20 cellular contexts compared by ENCODE assay signal in the genomic region with DNA sequence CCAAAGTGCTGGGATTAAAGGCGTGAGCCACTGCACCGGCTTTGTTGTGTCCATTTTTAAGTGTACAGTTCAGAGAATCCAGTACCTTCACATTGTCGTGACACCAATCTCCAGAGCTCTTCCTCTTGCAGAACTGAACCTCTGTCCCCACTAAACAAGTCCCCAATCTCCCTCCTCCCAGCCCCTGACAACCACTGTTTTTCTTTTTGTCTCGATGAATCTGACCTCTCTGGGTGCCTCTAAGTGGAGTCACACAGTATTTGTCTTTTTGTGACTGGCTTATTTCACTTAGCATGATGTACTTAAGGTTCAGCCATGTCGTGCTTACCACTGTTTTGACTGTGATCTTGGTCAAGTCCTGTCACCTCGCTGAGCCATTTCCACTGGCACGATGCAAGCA. TPM values are rescaled to one million over a fixed set of nuclear protein-coding genes. Genes with fewer than 3 reads are reported as not detected.
DNase-seq lines count a peak whose midpoint lies in the region; ATAC-seq and TF ChIP-seq lines count a peak whose summit lies in the region.
"Had no signal": no experiment of that assay in that cellular context is flagged by ENCODE, and none has a peak within 500 bp of the region (broad histone marks: within the 10 kb centered on the region; RNA-seq: fewer than 3 reads in every experiment).

No MANE protein-coding gene starts in this region.

- peaks cover 30% of the 10 kb centered on the region for H3K36me3 ChIP-seq in CD4-positive, CD25-positive, alpha-beta regulatory T cell (ENCODE audit: control insufficient read depth, insufficient read depth, low read length)
- H3K36me3 ChIP-seq in naive thymus-derived CD4-positive, alpha-beta T cell (ENCODE audit: control insufficient read depth in 2 of 3, insufficient read depth in 3 of 3, low read length in 3 of 3) = peaks cover 0 to 35% (median 6%) of the 10 kb centered on the region in 3 experiments
- H3K36me3 ChIP-seq in MG63 = peaks cover 37% of the 10 kb centered on the region

- POLR2A ChIA-PET in WTC11 (lab: Charles Lee) = no interaction called here
- POLR2A ChIA-PET in naive thymus-derived CD4-positive, alpha-beta T cell (lab: Charles Lee) = interaction anchor here (1.1 kb wide), 1 partner anchor 37 kb away, joined by 3 read pairs; no protein-coding TSS in a partner anchor

- peaks cover 0 to 1% (median 0%) of the 10 kb centered on the region in 7 donors for H3K9me3 Mint-ChIP-seq in CD4-positive, CD25-positive, alpha-beta regulatory T cell
- H3K9me3 Mint-ChIP-seq in Calu3 (ENCODE audit: low read depth, unreplicated experiment) (no peaks in the 10 kb centered on the region), WTC11 (no peaks in the 10 kb centered on the region)
- H3K9me3 Mint-ChIP-seq in naive thymus-derived CD4-positive, alpha-beta T cell = no peaks in the 10 kb centered on the region

- ATAC-seq in CD4-positive, CD25-positive, alpha-beta regulatory T cell (ENCODE audit: low read depth in 2 of 2) = no peak
- ATAC-seq in WTC11 = no peak
- ATAC-seq in naive thymus-derived CD4-positive, alpha-beta T cell = no peak
- ATAC-seq: gastroesophageal sphincter, lower lobe of right lung had no signal

- no peak overlapping the region for H3K27ac ChIP-seq in CD4-positive, CD25-positive, alpha-beta regulatory T cell (ENCODE audit: insufficient read depth, low read length, poor library complexity, severe bottlenecking)
- no peak overlapping the region for H3K27ac ChIP-seq in naive thymus-derived CD4-positive, alpha-beta T cell (ENCODE audit: low read depth, low read length)
- H3K27ac ChIP-seq: BLaER1 treated with 17β-estradiol and CSF1 and Interleukin-3, amounts not matched to agents 10 nM and 100 nM; lower lobe of right lung had no signal

- peaks cover 22% of the 10 kb centered on the region for H3K4me1 ChIP-seq in CD4-positive, CD25-positive, alpha-beta regulatory T cell (ENCODE audit: control insufficient read depth, insufficient read depth, low read length, poor library complexity, severe bottlenecking)
- H3K4me1 ChIP-seq in naive thymus-derived CD4-positive, alpha-beta T cell (ENCODE audit: control insufficient read depth in 2 of 2, insufficient read depth in 2 of 2, low read length in 2 of 2) = peaks cover 8 to 10% of the 10 kb centered on the region in 2 donors

- no TSS peak for BruUV-seq in Calu3 (replicated peaks; lab: Mats Ljungman, UMichigan)

- no peak overlapping the region for H3K4me3 ChIP-seq in CD4-positive, CD25-positive, alpha-beta regulatory T cell (ENCODE audit: low read depth, low read length)
- no peak overlapping the region for H3K4me3 ChIP-seq in naive thymus-derived CD4-positive, alpha-beta T cell (ENCODE audit: low read length)
- no peak overlapping the region for H3K4me3 ChIP-seq in MG63
- H3K4me3 ChIP-seq: BLaER1 treated with 17β-estradiol and CSF1 and Interleukin-3, amounts not matched to agents 10 nM and 100 nM; gastroesophageal sphincter; lower lobe of right lung had no signal

- H3K9me3 ChIP-seq in CD4-positive, CD25-positive, alpha-beta regulatory T cell (ENCODE audit: control insufficient read depth in 2 of 2, low read length in 2 of 2) = no peaks in the 10 kb centered on the region
- H3K9me3 ChIP-seq in naive thymus-derived CD4-positive, alpha-beta T cell (ENCODE audit: control insufficient read depth in 2 of 3, low read length in 3 of 3) = no peaks in the 10 kb centered on the region
- H3K9me3 ChIP-seq in MG63 = no peaks in the 10 kb centered on the region
- H3K9me3 ChIP-seq: BLaER1 treated with 17β-estradiol and CSF1 and Interleukin-3, amounts not matched to agents 10 nM and 100 nM; gastroesophageal sphincter; lower lobe of right lung had no signal

- intact Hi-C loops in Calu3 (cut with micrococcal nuclease; ENCODE audit: unreplicated experiment) = loop anchor here (5.0 kb wide), 1 partner anchor 43 kb away; no protein-coding TSS in a partner anchor
- intact Hi-C loops in naive thymus-derived CD4-positive, alpha-beta T cell (cut with micrococcal nuclease) = loop anchor here (5.0 to 10.0 kb wide), 5 partner anchors 240 to 1588 kb away; a partner anchor contains a TSS

- CTCF ChIA-PET in Calu3 (lab: Charles Lee) = interaction anchor here (1.2 to 4.0 kb wide), 2 partner anchors 60 to 83 kb away, joined by 3 to 80 read pairs; a partner anchor contains a TSS
- CTCF ChIA-PET in WTC11 (lab: Charles Lee) = interaction anchor here (2.0 to 12.9 kb wide), 7 partner anchors 13 to 238 kb away, joined by 4 to 935 read pairs (median 12); a partner anchor contains a TSS
- CTCF ChIA-PET in naive thymus-derived CD4-positive, alpha-beta T cell (lab: Charles Lee) = interaction anchor here (1.5 to 5.4 kb wide), 2 partner anchors 39 to 81 kb away, joined by 3 to 66 read pairs; a partner anchor contains a TSS

- no peak for DNase-seq in CD4-positive, CD25-positive, alpha-beta regulatory T cell
- DNase-seq in Calu3 (no peak), WTC11 (ENCODE audit: low spot score) (no peak), MG63 (no peak), NCI-H187 (lab: John Stamatoyannopoulos, UW) (no peak), HCEC 1CT (no peak)
- DNase-seq in naive thymus-derived CD4-positive, alpha-beta T cell = no peak
- DNase-seq: activated CD4-positive, alpha-beta T cell treated with anti-CD3 and anti-CD28 coated beads for 1 hour; activated T-cell treated with anti-CD3 and anti-CD28 coated beads, Interleukin-2, amount 50 U/mL, for 48 hours; amniotic stem cell; lower lobe of right lung; NCI-H2081 treated with DMSO at 0.1 percent for 48 hours; NCI-H526; retina; RPMI8226; substantia nigra had no signal

- H3K36me3 Mint-ChIP-seq in CD4-positive, CD25-positive, alpha-beta regulatory T cell = peaks cover 10% of the 10 kb centered on the region
- H3K36me3 Mint-ChIP-seq in Calu3 (ENCODE audit: insufficient read depth, unreplicated experiment) (peaks cover 48% of the 10 kb centered on the region), WTC11 (peaks cover 28% of the 10 kb centered on the region)
- peaks cover 0 to 13% (median 4%) of the 10 kb centered on the region in 5 donors for H3K36me3 Mint-ChIP-seq in naive thymus-derived CD4-positive, alpha-beta T cell

- no peak for TF ChIP-seq CTCF in Calu3 (IDR thresholded peaks at IDR 0.05; ENCODE audit: unreplicated experiment)
- TF ChIP-seq CTCF in WTC11 (IDR thresholded peaks at IDR 0.05) = no peak

- peaks cover 7% of the 10 kb centered on the region for H3K27me3 Mint-ChIP-seq in CD4-positive, CD25-positive, alpha-beta regulatory T cell
- H3K27me3 Mint-ChIP-seq in Calu3 (ENCODE audit: unreplicated experiment) (no peaks in the 10 kb centered on the region), WTC11 (ENCODE audit: low read depth) (no peaks in the 10 kb centered on the region)
- peaks cover 5 to 11% (median 8%) of the 10 kb centered on the region in 5 donors for H3K27me3 Mint-ChIP-seq in naive thymus-derived CD4-positive, alpha-beta T cell

- no peaks in the 10 kb centered on the region for H3K27me3 ChIP-seq in CD4-positive, CD25-positive, alpha-beta regulatory T cell (ENCODE audit: control insufficient read depth, insufficient read depth, low read length)
- no peaks in the 10 kb centered on the region for H3K27me3 ChIP-seq in naive thymus-derived CD4-positive, alpha-beta T cell (ENCODE audit: control insufficient read depth in 2 of 2, insufficient read depth in 2 of 2, low read length in 2 of 2)
- H3K27me3 ChIP-seq in MG63 = no peaks in the 10 kb centered on the region
- H3K27me3 ChIP-seq: BLaER1 treated with 17β-estradiol and CSF1 and Interleukin-3, amounts not matched to agents 10 nM and 100 nM; gastroesophageal sphincter had no signal

- H3K4me3 Mint-ChIP-seq in CD4-positive, CD25-positive, alpha-beta regulatory T cell = peak overlapping the region in 1 of 4 donors; percentile 61
- H3K4me3 Mint-ChIP-seq in Calu3 (ENCODE audit: low read depth, unreplicated experiment) (no peak overlapping the region), WTC11 (no peak overlapping the region)
- H3K4me3 Mint-ChIP-seq in naive thymus-derived CD4-positive, alpha-beta T cell = peak overlapping the region in 3 of 10 donors; percentile 20 to 43 (median 40)

- H3K27ac Mint-ChIP-seq in CD4-positive, CD25-positive, alpha-beta regulatory T cell = peak overlapping the region; percentile 34 to 55 (median 42)
- peak overlapping the region; percentile 50 for H3K27ac Mint-ChIP-seq in Calu3 (ENCODE audit: unreplicated experiment)
- peak overlapping the region; percentile 79 for H3K27ac Mint-ChIP-seq in WTC11
- peak overlapping the region in 5 of 9 donors; percentile 14 to 64 (median 43) for H3K27ac Mint-ChIP-seq in naive thymus-derived CD4-positive, alpha-beta T cell

- peaks cover 0 to 36% (median 10%) of the 10 kb centered on the region in 4 donors for H3K4me1 Mint-ChIP-seq in CD4-positive, CD25-positive, alpha-beta regulatory T cell
- H3K4me1 Mint-ChIP-seq in Calu3 (ENCODE audit: low read depth, unreplicated experiment) (peaks cover under 1% of the 10 kb centered on the region), WTC11 (peaks cover 15% of the 10 kb centered on the region)
- H3K4me1 Mint-ChIP-seq in naive thymus-derived CD4-positive, alpha-beta T cell = peaks cover 5 to 23% (median 11%) of the 10 kb centered on the region in 7 donors

TF ChIP-seq in WTC11, 78 proteins besides CTCF, POLR2A, EP300 and RAD21 (continues in another document):
- TF ChIP-seq CREM (CRISPR knock-in tag; IDR thresholded peaks at IDR 0.05) (no peak), JAZF1 (CRISPR knock-in tag; IDR thresholded peaks at IDR 0.05) (no peak)

RNA-seq across cellular contexts. Expression of a gene that starts 1.6 kb away (rescaled TPM):
- not detected for total RNA-seq in CD4-positive, CD25-positive, alpha-beta regulatory T cell
- not detected for polyA plus RNA-seq in CD4-positive, CD25-positive, alpha-beta regulatory T cell
- total RNA-seq in Calu3 (2022) = not detected in 2 replicates
- total RNA-seq in WTC11 (2021) = not detected in 3 replicates
- not detected for total RNA-seq in naive thymus-derived CD4-positive, alpha-beta T cell
- not detected for polyA plus RNA-seq in naive thymus-derived CD4-positive, alpha-beta T cell
- not detected in 2 replicates for total RNA-seq in MG63 (2014; rRNA removed; shearing (Covaris generic); ENCODE audit: low replicate concordance)
- total RNA-seq: endothelial cell of umbilical vein, gastroesophageal sphincter had no signal
- polyA plus RNA-seq: endothelial cell of umbilical vein, neural cell had no signal

RNA-seq across cellular contexts. Expression of a gene that starts 6.9 kb away (rescaled TPM):
- 1,242 TPM for total RNA-seq in CD4-positive, CD25-positive, alpha-beta regulatory T cell
- polyA plus RNA-seq in CD4-positive, CD25-positive, alpha-beta regulatory T cell = 1,000 to 10,000 TPM; 1,519 to 2,085 (median 1,866) TPM
- total RNA-seq in Calu3 (2022) (718 and 736 TPM in 2 replicates), WTC11 (2021) (1,710 to 1,958 TPM (median 1,927 TPM) in 3 replicates)
- total RNA-seq in naive thymus-derived CD4-positive, alpha-beta T cell = 1,000 to 10,000 TPM; 1,415 to 1,987 (median 1,778) TPM
- 1,000 to 10,000 TPM; 2,038 to 2,135 TPM for polyA plus RNA-seq in naive thymus-derived CD4-positive, alpha-beta T cell
- total RNA-seq in MG63 (2014; rRNA removed; shearing (Covaris generic); ENCODE audit: low replicate concordance) = 3,004 and 3,358 TPM in 2 replicates

RNA-seq across cellular contexts. Expression of a gene that starts 7.1 kb away (rescaled TPM):
- 48.6 TPM for total RNA-seq in CD4-positive, CD25-positive, alpha-beta regulatory T cell
- polyA plus RNA-seq in CD4-positive, CD25-positive, alpha-beta regulatory T cell = 10 to 100 TPM; 60.6 to 63.7 (median 61.7) TPM
- 33.2 and 38.2 TPM in 2 replicates for total RNA-seq in Calu3 (2022)
- total RNA-seq in WTC11 (2021) = 40.0 to 47.2 TPM (median 40.5 TPM) in 3 replicates
- 10 to 100 TPM; 20.0 to 66.1 (median 33.1) TPM for total RNA-seq in naive thymus-derived CD4-positive, alpha-beta T cell
- 10 to 100 TPM; 36.3 to 49.2 TPM for polyA plus RNA-seq in naive thymus-derived CD4-positive, alpha-beta T cell
- 48.0 and 59.7 TPM in 2 replicates for total RNA-seq in MG63 (2014; rRNA removed; shearing (Covaris generic); ENCODE audit: low replicate concordance)
